ENCODE assay signal across 8 cellular contexts in genomic region chrX:104156630-104157529, GRCh38. TPM values are rescaled to one million over a fixed set of nuclear protein-coding genes. Genes with fewer than 3 reads are reported as not detected.
DNase-seq lines count a peak whose midpoint lies in the region; ATAC-seq and TF ChIP-seq lines count a peak whose summit lies in the region.

TSS of gene SLC25A53 (minus strand) at chrX:104157009. CDS start at chrX:104105257, 51,752 bp downstream.

- no peaks in the 10 kb centered on the region for H3K9me3 Mint-ChIP-seq in chondrocyte (ENCODE audit: low read depth)

- TF ChIP-seq CTCF in AG09319 (IDR thresholded peaks at IDR 0.05; ENCODE audit: low read depth, low read length) (no peak), chondrocyte (IDR thresholded peaks at IDR 0.05) (no peak)

- ATAC-seq in GM19025 (IDR thresholded peaks at IDR 0.05; ENCODE audit: low read depth, unreplicated experiment) (peak; percentile 93), HG03280 (IDR thresholded peaks at IDR 0.05; ENCODE audit: unreplicated experiment) (peak; percentile 94)

- H3K36me3 Mint-ChIP-seq in chondrocyte (ENCODE audit: low read depth), result no peaks in the 10 kb centered on the region

- peak within 1 kb of the TSS; percentile 89 for H3K4me3 Mint-ChIP-seq in chondrocyte (ENCODE audit: unreplicated experiment)

- DNase-seq in AG09319 (ENCODE audit: extremely low read depth, low read depth), result peak; percentile 29
- DNase-seq in NCI-H345 (lab: John Stamatoyannopoulos, UW), result peak; percentile 92
- DNase-seq in activated CD4-positive, alpha-beta T cell treated with anti-CD3 and anti-CD28 coated beads for 1 hour, result peak; percentile 56
- DNase-seq in chondrocyte (ENCODE audit: low spot score), result no peak
- peak; percentile 83 for DNase-seq in kidney tubule cell (ENCODE audit: low spot score)
- peak; percentile 35 to 58 (median 47) for DNase-seq in stimulated activated CD4-positive, alpha-beta T cell treated with anti-CD3 and anti-CD28 coated beads, Interleukin-1b, Interleukin-23, amount 100 ng/mL, for 24 hours (ENCODE audit: low read depth in 4 of 4, low spot score in 1 of 4)

- H3K27ac Mint-ChIP-seq in chondrocyte (ENCODE audit: unreplicated experiment), result peak within 1 kb of the TSS; percentile 98

- peaks cover 5% of the 10 kb centered on the region for H3K4me1 Mint-ChIP-seq in chondrocyte (ENCODE audit: low read depth)

- H3K27me3 Mint-ChIP-seq in chondrocyte (ENCODE audit: low read depth), result no peaks in the 10 kb centered on the region

RNA-seq across cellular contexts. Expression of gene SLC25A53, which starts in this region (rescaled TPM):
- 3.4 to 4.9 TPM (median 4.4 TPM) in 3 replicates for total RNA-seq in chondrocyte
